ENCODE assay signal across 30 cellular contexts in genomic region chr10:99851825-99852224, GRCh38.
"Had no signal": no experiment of that assay in that cellular context is flagged by ENCODE, and none has a peak within 500 bp of the region (broad histone marks: within the 10 kb centered on the region; RNA-seq: fewer than 3 reads in every experiment).

No MANE protein-coding gene starts in this region.

- ATAC-seq: activated CD4-positive, alpha-beta T cell treated with anti-CD3 and anti-CD28 coated beads for 36 hours; activated T-cell treated with anti-CD3 and anti-CD28 coated beads, Interleukin-2, amount 50 U/mL, for 72 hours; esophagus mucosa; gastrocnemius medialis; heart left ventricle had no signal

- H3K27me3 Mint-ChIP-seq: activated CD4-positive, alpha-beta memory T cell treated with anti-CD3 and anti-CD28 coated beads for 36 hours; activated CD4-positive, alpha-beta T cell treated with anti-CD3 and anti-CD28 coated beads for 36 hours; activated naive CD8-positive, alpha-beta T cell; activated T-cell treated with anti-CD3 and anti-CD28 coated beads, Interleukin-2, amount 50 U/mL, for 24 hours had no signal

- H3K9me3 Mint-ChIP-seq: activated CD4-positive, alpha-beta memory T cell treated with anti-CD3 and anti-CD28 coated beads for 36 hours; activated CD4-positive, alpha-beta T cell treated with anti-CD3 and anti-CD28 coated beads, Interleukin-2, amount 10 ng/mL, durations not matched to agents 24 days and 14 days; activated T-cell treated with anti-CD3 and anti-CD28 coated beads, Interleukin-2, amount 50 U/mL, for 24 hours; activated T-cell treated with anti-CD3 and anti-CD28 coated beads, Interleukin-2, amount 50 U/mL, for 72 hours had no signal

- H3K4me3 Mint-ChIP-seq: activated CD4-positive, alpha-beta memory T cell treated with anti-CD3 and anti-CD28 coated beads for 36 hours; activated CD4-positive, alpha-beta T cell treated with anti-CD3 and anti-CD28 coated beads for 36 hours; activated CD4-positive, alpha-beta T cell treated with anti-CD3 and anti-CD28 coated beads, Interleukin-2, amount 10 ng/mL, durations not matched to agents 24 days and 14 days; activated naive CD8-positive, alpha-beta T cell; activated T-cell treated with anti-CD3 and anti-CD28 coated beads, Interleukin-2, amount 50 U/mL, for 24 hours; activated T-cell treated with anti-CD3 and anti-CD28 coated beads, Interleukin-2, amount 50 U/mL, for 72 hours had no signal

- DNase-seq: activated CD4-positive, alpha-beta memory T cell treated with anti-CD3 and anti-CD28 coated beads for 36 hours; activated CD4-positive, alpha-beta T cell treated with anti-CD3 and anti-CD28 coated beads for 36 hours; activated CD4-positive, alpha-beta T cell treated with anti-CD3 and anti-CD28 coated beads, Interleukin-2, amount 10 ng/mL, durations not matched to agents 24 days and 14 days; activated CD4-positive, CD25-positive, alpha-beta regulatory T cell; activated CD4-positive, CD25-positive, alpha-beta regulatory T cell treated with anti-CD3 and anti-CD28 coated beads, Interleukin-2, amount 50 U/mL, for 72 hours; activated CD8-positive, alpha-beta memory T cell treated with anti-CD3 and anti-CD28 coated beads, Interleukin-2, amount 50 U/mL, for 48 hours; activated gamma-delta T cell; activated naive CD4-positive, alpha-beta T cell; activated naive CD4-positive, alpha-beta T cell treated with anti-CD3 and anti-CD28 coated beads, Interleukin-2, amount 50 U/mL, for 16 hours; activated T-cell treated with anti-CD3 and anti-CD28 coated beads for 4 hours; activated T-cell treated with anti-CD3 and anti-CD28 coated beads, Interleukin-2, amount 50 U/mL, for 24 hours; activated T-cell treated with anti-CD3 and anti-CD28 coated beads, Interleukin-2, amount 50 U/mL, for 72 hours; amniotic stem cell; anterior cingulate cortex; brain microvascular endothelial cell; caudate nucleus; cortex of kidney; dermis blood vessel endothelial cell; effector CD4-positive, alpha-beta T cell; foreskin fibroblast; gastrocnemius medialis; glutamatergic neuron; heart left ventricle; T-helper 2 cell had no signal

- FAIRE-seq: astrocyte, colon, endometrium, endothelial cell of umbilical vein had no signal

- H3K4me1 ChIP-seq: gastrocnemius medialis, heart left ventricle had no signal

- H3K27ac Mint-ChIP-seq: activated CD4-positive, alpha-beta memory T cell treated with anti-CD3 and anti-CD28 coated beads for 36 hours; activated CD4-positive, alpha-beta T cell treated with anti-CD3 and anti-CD28 coated beads for 36 hours; activated CD4-positive, alpha-beta T cell treated with anti-CD3 and anti-CD28 coated beads, Interleukin-2, amount 10 ng/mL, durations not matched to agents 24 days and 14 days; activated naive CD8-positive, alpha-beta T cell; activated T-cell treated with anti-CD3 and anti-CD28 coated beads, Interleukin-2, amount 50 U/mL, for 24 hours; activated T-cell treated with anti-CD3 and anti-CD28 coated beads, Interleukin-2, amount 50 U/mL, for 72 hours had no signal

- H3K27me3 ChIP-seq: brain microvascular endothelial cell, gastrocnemius medialis, heart left ventricle had no signal

- H3K9me3 ChIP-seq: gastrocnemius medialis had no signal

- H3K36me3 ChIP-seq: brain microvascular endothelial cell, gastrocnemius medialis, heart left ventricle had no signal

- H3K27ac ChIP-seq: brain microvascular endothelial cell, gastrocnemius medialis, heart left ventricle had no signal

- H3K4me1 Mint-ChIP-seq: activated CD4-positive, alpha-beta T cell treated with anti-CD3 and anti-CD28 coated beads for 36 hours; activated CD4-positive, alpha-beta T cell treated with anti-CD3 and anti-CD28 coated beads, Interleukin-2, amount 10 ng/mL, durations not matched to agents 24 days and 14 days had no signal

- H3K4me3 ChIP-seq: gastrocnemius medialis, heart left ventricle had no signal
